In genomic region chr22:48151641-48152040, GRCh38 we compare ENCODE assay signal across 24 cellular contexts.
"Had no signal": no experiment of that assay in that cellular context is flagged by ENCODE, and none has a peak within 500 bp of the region (broad histone marks: within the 10 kb centered on the region; RNA-seq: fewer than 3 reads in every experiment).

No MANE protein-coding gene starts in this region.

- H3K4me1 Mint-ChIP-seq: nephron; stimulated activated naive CD8-positive, alpha-beta T cell treated with anti-CD3 and anti-CD28 coated beads, Interleukin-15, amount 100 ng/mL, for 72 hours had no signal

- H3K27ac Mint-ChIP-seq: naive thymus-derived CD8-positive, alpha-beta T cell; nephron; neural progenitor cell; type B pancreatic cell had no signal

- H3K9ac ChIP-seq: neural progenitor cell, parathyroid adenoma had no signal

- H3K4me2 ChIP-seq: hepatocyte, neural progenitor cell, smooth muscle cell had no signal

- H3K27ac ChIP-seq: hepatocyte, left ventricle myocardium inferior, neural progenitor cell, neutrophil, parathyroid adenoma, psoas muscle, right lobe of liver, tibial nerve, uterus had no signal

- H2AFZ ChIP-seq: hepatocyte, neural progenitor cell, parathyroid adenoma had no signal

- DNase-seq: islet precursor cell; left ventricle myocardium inferior; occipital lobe; psoas muscle; right lobe of liver; stimulated activated CD4-positive, alpha-beta T cell treated with anti-CD3 and anti-CD28 coated beads, Interleukin-1b, Interleukin-23, amount 100 ng/mL, for 48 hours; stimulated activated CD4-positive, alpha-beta T cell treated with anti-CD3 and anti-CD28 coated beads, Interleukin-2, amount 100 ng/mL, for 48 hours; stimulated activated CD4-positive, alpha-beta T cell treated with anti-CD3 and anti-CD28 coated beads, Interleukin-4, amount 100 ng/mL, for 4 hours; stimulated activated CD8-positive, alpha-beta memory T cell treated with anti-CD3 and anti-CD28 coated beads, Interleukin-4, amount 100 ng/mL, for 48 hours; stimulated activated naive CD4-positive, alpha-beta T cell treated with Interleukin-2 at 50 U/mL for 16 hours; stimulated activated naive CD8-positive, alpha-beta T cell treated with anti-CD3 and anti-CD28 coated beads, Interleukin-15, amount 100 ng/mL, for 72 hours; substantia nigra; uterus had no signal

- H3K4me3 Mint-ChIP-seq: naive thymus-derived CD8-positive, alpha-beta T cell; nephron; neural progenitor cell; stimulated activated memory B cell treated with anti-CD40 and anti-IgM and Interleukin-4, amounts not matched to agents 10 μg/mL and 1 μg/mL and 100 μg/mL, for 72 hours; stimulated activated naive CD8-positive, alpha-beta T cell treated with anti-CD3 and anti-CD28 coated beads, Interleukin-15, amount 100 ng/mL, for 72 hours; type B pancreatic cell had no signal

- H3K4me1 ChIP-seq: left ventricle myocardium inferior, parathyroid adenoma, psoas muscle, right lobe of liver, tibial nerve, uterus had no signal

- H3K79me2 ChIP-seq: hepatocyte, parathyroid adenoma had no signal

- H3K4me3 ChIP-seq: hepatocyte, left ventricle myocardium inferior, lung, neural progenitor cell, psoas muscle, right lobe of liver, smooth muscle cell, tibial nerve, uterus had no signal

- ATAC-seq: naive thymus-derived CD8-positive, alpha-beta T cell; psoas muscle; right lobe of liver; stimulated activated naive CD8-positive, alpha-beta T cell treated with anti-CD3 and anti-CD28 coated beads, Interleukin-15, amount 100 ng/mL, for 72 hours had no signal

- H3K36me3 ChIP-seq: left ventricle myocardium inferior, neural progenitor cell, neutrophil, right lobe of liver, tibial nerve, uterus had no signal

- H3K27me3 ChIP-seq: neural progenitor cell, neutrophil, right lobe of liver, tibial nerve, uterus had no signal

- H3K36me3 Mint-ChIP-seq: naive thymus-derived CD8-positive, alpha-beta T cell; neural progenitor cell; stimulated activated memory B cell treated with anti-CD40 and anti-IgM and Interleukin-4, amounts not matched to agents 10 μg/mL and 1 μg/mL and 100 μg/mL, for 72 hours; type B pancreatic cell had no signal

- H3K9me3 Mint-ChIP-seq: naive thymus-derived CD8-positive, alpha-beta T cell; nephron; neural progenitor cell; stimulated activated naive CD8-positive, alpha-beta T cell treated with anti-CD3 and anti-CD28 coated beads, Interleukin-15, amount 100 ng/mL, for 72 hours; type B pancreatic cell had no signal

- H3K9me3 ChIP-seq: left ventricle myocardium inferior, neutrophil, psoas muscle, right lobe of liver, tibial nerve, uterus had no signal
